8 cellular contexts compared by ENCODE assay signal in the genomic region with DNA sequence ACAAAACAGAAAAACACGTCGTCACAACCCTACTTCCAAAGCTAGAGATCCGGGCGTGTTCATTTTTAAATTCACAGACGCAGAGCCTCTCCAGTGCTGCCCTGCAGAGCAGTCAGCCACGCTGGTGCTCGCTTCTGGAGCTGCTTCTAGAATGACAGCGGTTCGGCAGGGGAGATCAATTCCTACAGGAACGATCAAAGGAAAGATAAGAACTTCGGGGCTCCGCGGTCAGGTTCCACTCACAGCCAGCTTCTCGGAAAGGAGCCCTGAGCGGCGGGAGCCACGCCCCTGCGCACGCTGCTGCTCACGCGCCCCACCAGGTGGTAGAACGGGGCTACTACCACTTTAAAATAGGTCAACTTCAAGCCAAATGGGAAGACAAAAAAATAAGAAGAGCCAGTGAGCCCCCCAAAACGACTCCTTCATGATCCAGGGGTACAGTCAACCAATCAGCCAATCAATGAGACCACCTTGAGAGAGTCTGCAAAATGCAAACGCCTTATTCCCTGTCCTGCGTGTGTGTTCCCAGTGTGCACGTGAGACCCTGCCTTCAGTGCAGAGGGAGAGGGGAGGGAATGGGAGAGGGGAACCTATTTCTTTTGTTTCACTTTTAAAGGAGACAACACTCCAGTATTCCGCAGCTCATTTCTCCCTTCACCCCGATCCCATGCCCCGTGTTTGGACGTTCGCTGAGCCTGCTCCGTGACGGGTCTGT.
DNase-seq lines count a peak whose midpoint lies in the region; ATAC-seq and TF ChIP-seq lines count a peak whose summit lies in the region.

No MANE protein-coding gene starts in this region.

- peak overlapping the region; percentile 44 for H3K27ac Mint-ChIP-seq in activated CD4-positive, alpha-beta T cell treated with anti-CD3 and anti-CD28 coated beads for 36 hours

- H3K36me3 Mint-ChIP-seq in activated CD4-positive, alpha-beta T cell treated with anti-CD3 and anti-CD28 coated beads for 36 hours (ENCODE audit: low read depth) = no peaks in the 10 kb centered on the region

- TF ChIP-seq POLR2A in GM18505 (IDR thresholded peaks at IDR 0.05; ENCODE audit: borderline replicate concordance, extremely low read depth, insufficient read depth, insufficient read length) = no peak

- peak; percentile 96 for ATAC-seq in activated CD4-positive, alpha-beta T cell treated with anti-CD3 and anti-CD28 coated beads for 36 hours
- ATAC-seq in left colon (peak; percentile 97), GM18505 (IDR thresholded peaks at IDR 0.05; ENCODE audit: unreplicated experiment) (no peak)

- H3K4me3 Mint-ChIP-seq in activated CD4-positive, alpha-beta T cell treated with anti-CD3 and anti-CD28 coated beads for 36 hours = peak overlapping the region; percentile 56

- CTCF ChIA-PET in activated CD4-positive, alpha-beta T cell treated with anti-CD3 and anti-CD28 coated beads for 36 hours (lab: Charles Lee) = interaction anchor here (0.6 to 3.2 kb wide), 19 partner anchors 9 to 589 kb away, joined by 3 to 41 read pairs (median 3); no protein-coding TSS in a partner anchor

- peaks cover 12% of the 10 kb centered on the region for H3K4me1 Mint-ChIP-seq in activated CD4-positive, alpha-beta T cell treated with anti-CD3 and anti-CD28 coated beads for 36 hours

- DNase-seq in AG09319 (ENCODE audit: extremely low read depth, low read depth) (no peak), H4 (ENCODE audit: low spot score) (peak; percentile 52), NCI-H2227 treated with DMSO at 0.1 percent for 48 hours (lab: John Stamatoyannopoulos, UW) (peak; percentile 89), cerebellum (ENCODE audit: low spot score) (peak; percentile 86), left colon (peak; percentile 41 to 72)
- DNase-seq in activated CD4-positive, alpha-beta T cell treated with anti-CD3 and anti-CD28 coated beads for 36 hours = peak; percentile 84
- DNase-seq in stimulated activated CD4-positive, alpha-beta T cell treated with anti-CD3 and anti-CD28 coated beads, Interleukin-2, amount 100 ng/mL, for 48 hours = peak; percentile 76 to 78

- POLR2A ChIA-PET in activated CD4-positive, alpha-beta T cell treated with anti-CD3 and anti-CD28 coated beads for 36 hours (lab: Charles Lee) = no interaction called here

- no peaks in the 10 kb centered on the region for H3K9me3 Mint-ChIP-seq in activated CD4-positive, alpha-beta T cell treated with anti-CD3 and anti-CD28 coated beads for 36 hours (ENCODE audit: low read depth)

- intact Hi-C loops in activated CD4-positive, alpha-beta T cell treated with anti-CD3 and anti-CD28 coated beads for 36 hours (cut with DNase I, micrococcal nuclease) = no loop called here
- intact Hi-C loops in left colon (cut with DNase I, micrococcal nuclease) = no loop called here

- H3K27me3 Mint-ChIP-seq in activated CD4-positive, alpha-beta T cell treated with anti-CD3 and anti-CD28 coated beads for 36 hours = peaks cover 39% of the 10 kb centered on the region

- peak; percentile 95 for TF ChIP-seq CTCF in AG09319 (IDR thresholded peaks at IDR 0.05; ENCODE audit: low read depth, low read length)
